ENCODE assay signal across 18 cellular contexts in the genomic region with DNA sequence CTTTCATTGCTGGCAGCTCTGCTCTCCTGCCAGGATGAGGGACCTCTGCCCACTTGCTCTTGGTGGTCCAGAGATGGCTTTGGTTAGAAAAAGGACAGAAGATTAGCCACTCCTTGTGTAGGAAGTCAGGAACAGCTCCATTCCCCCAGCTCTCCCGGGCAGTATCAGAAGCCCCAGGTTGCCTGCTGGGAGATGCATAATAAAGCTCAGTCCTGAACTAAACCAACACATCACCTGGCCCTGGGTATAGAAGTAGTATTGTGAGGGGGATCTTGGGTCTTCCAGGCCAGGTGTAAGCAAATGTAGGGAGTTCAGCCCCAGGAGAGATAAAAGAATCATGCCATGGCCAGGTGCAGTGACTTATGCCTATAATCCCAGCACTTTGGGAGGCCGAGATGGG. TPM values are rescaled to one million over a fixed set of nuclear protein-coding genes. Genes with fewer than 3 reads are reported as not detected.
A peak's percentile ranks its signal among the peaks of the same experiment; 100 is the strongest.
DNase-seq lines count a peak whose midpoint lies in the region; ATAC-seq and TF ChIP-seq lines count a peak whose summit lies in the region.
"Had no signal": no experiment of that assay in that cellular context is flagged by ENCODE, and none has a peak within 500 bp of the region (broad histone marks: within the 10 kb centered on the region; RNA-seq: fewer than 3 reads in every experiment).

No MANE protein-coding gene starts in this region.

- peaks cover 77 to 85% of the 10 kb centered on the region in 2 donors for H3K36me3 Mint-ChIP-seq in CD14-positive monocyte
- H3K36me3 Mint-ChIP-seq in WTC11 = no peaks in the 10 kb centered on the region

- POLR2A ChIA-PET in WTC11 (lab: Charles Lee) = interaction anchor here (0.7 to 1.0 kb wide), 2 partner anchors 18 to 31 kb away, joined by 3 to 4 read pairs; no protein-coding TSS in a partner anchor

- H3K9me3 Mint-ChIP-seq in CD14-positive monocyte (no peaks in the 10 kb centered on the region), WTC11 (no peaks in the 10 kb centered on the region)
- H3K9me3 Mint-ChIP-seq: CD4-positive, alpha-beta memory T cell had no signal

- no peaks in the 10 kb centered on the region for H3K27me3 ChIP-seq in H7 (ENCODE audit: control insufficient read depth, insufficient read depth, low read length)

- H3K4me3 Mint-ChIP-seq in CD14-positive monocyte = no peak overlapping the region
- no peak overlapping the region for H3K4me3 Mint-ChIP-seq in WTC11
- H3K4me3 Mint-ChIP-seq: B cell; CD4-positive, alpha-beta memory T cell had no signal

- CTCF ChIA-PET in WTC11 (lab: Charles Lee) = interaction anchor here (0.6 to 14.0 kb wide), 10 partner anchors 8 to 572 kb away, joined by 3 to 390 read pairs (median 6); a partner anchor contains a TSS

- H3K27ac Mint-ChIP-seq in CD14-positive monocyte (peak overlapping the region in 1 of 7 donors; percentile 24), WTC11 (no peak overlapping the region)
- H3K27ac Mint-ChIP-seq: B cell; CD4-positive, alpha-beta memory T cell had no signal

- H3K36me3 ChIP-seq in H7 (replicated peaks; ENCODE audit: control insufficient read depth, insufficient read depth, low read length) = no peaks in the 10 kb centered on the region; the same call in 1 of the 2 replicates

- H3K27me3 Mint-ChIP-seq in CD14-positive monocyte (ENCODE audit: low read depth in 3 of 3) (peaks cover 0 to 2% (median 0%) of the 10 kb centered on the region in 3 donors), WTC11 (ENCODE audit: low read depth) (no peaks in the 10 kb centered on the region)
- H3K27me3 Mint-ChIP-seq: B cell; CD4-positive, alpha-beta memory T cell had no signal

- ATAC-seq in WTC11 (peak; percentile 80), HG03196 (IDR thresholded peaks at IDR 0.05; ENCODE audit: unreplicated experiment) (no peak), GM21381 (IDR thresholded peaks at IDR 0.05; ENCODE audit: unreplicated experiment) (no peak)
- ATAC-seq: HCT116 had no signal

- no peak for TF ChIP-seq CTCF in CD14-positive monocyte (IDR thresholded peaks at IDR 0.05)
- TF ChIP-seq CTCF in WTC11 (IDR thresholded peaks at IDR 0.05) = no peak

- intact Hi-C loops in CD14-positive monocyte (cut with micrococcal nuclease) = no loop called here

- H3K4me1 Mint-ChIP-seq in CD14-positive monocyte (peaks cover 13% of the 10 kb centered on the region), WTC11 (peaks cover 10% of the 10 kb centered on the region)
- H3K4me1 Mint-ChIP-seq: CD4-positive, alpha-beta memory T cell had no signal

- no peak overlapping the region for H3K4me3 ChIP-seq in H7 (ENCODE audit: insufficient read depth, low read depth, low read length)

- DNase-seq in CD14-positive monocyte (ENCODE audit: low spot score) (peak; percentile 11), H7 (peak; percentile 59), WTC11 (ENCODE audit: low spot score) (no peak), islet precursor cell (peak; percentile 33), SK-N-DZ (ENCODE audit: low spot score) (no peak)
- DNase-seq: ACHN; C1 segment of cervical spinal cord; CD4-positive, alpha-beta memory T cell; DMS79; GOT3; IMR-90; KBM-7 had no signal

TF ChIP-seq in WTC11, 78 proteins besides CTCF, POLR2A, EP300 and RAD21:
- TF ChIP-seq, protein P1, sequence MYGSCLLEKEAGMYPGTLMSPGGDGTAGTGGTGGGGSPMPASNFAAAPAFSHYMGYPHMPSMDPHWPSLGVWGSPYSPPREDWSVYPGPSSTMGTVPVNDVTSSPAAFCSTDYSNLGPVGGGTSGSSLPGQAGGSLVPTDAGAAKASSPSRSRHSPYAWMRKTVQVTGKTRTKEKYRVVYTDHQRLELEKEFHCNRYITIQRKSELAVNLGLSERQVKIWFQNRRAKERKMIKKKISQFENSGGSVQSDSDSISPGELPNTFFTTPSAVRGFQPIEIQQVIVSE (CRISPR knock-in tag; IDR thresholded peaks at IDR 0.05; ENCODE audit: borderline replicate concordance) = no peak
- TF ChIP-seq NFATC4 (CRISPR knock-in tag; IDR thresholded peaks at IDR 0.05) (no peak), ZNF121 (CRISPR knock-in tag; IDR thresholded peaks at IDR 0.05) (no peak), TEAD4 (CRISPR knock-in tag; IDR thresholded peaks at IDR 0.05) (no peak)
- TF ChIP-seq, protein P2, sequence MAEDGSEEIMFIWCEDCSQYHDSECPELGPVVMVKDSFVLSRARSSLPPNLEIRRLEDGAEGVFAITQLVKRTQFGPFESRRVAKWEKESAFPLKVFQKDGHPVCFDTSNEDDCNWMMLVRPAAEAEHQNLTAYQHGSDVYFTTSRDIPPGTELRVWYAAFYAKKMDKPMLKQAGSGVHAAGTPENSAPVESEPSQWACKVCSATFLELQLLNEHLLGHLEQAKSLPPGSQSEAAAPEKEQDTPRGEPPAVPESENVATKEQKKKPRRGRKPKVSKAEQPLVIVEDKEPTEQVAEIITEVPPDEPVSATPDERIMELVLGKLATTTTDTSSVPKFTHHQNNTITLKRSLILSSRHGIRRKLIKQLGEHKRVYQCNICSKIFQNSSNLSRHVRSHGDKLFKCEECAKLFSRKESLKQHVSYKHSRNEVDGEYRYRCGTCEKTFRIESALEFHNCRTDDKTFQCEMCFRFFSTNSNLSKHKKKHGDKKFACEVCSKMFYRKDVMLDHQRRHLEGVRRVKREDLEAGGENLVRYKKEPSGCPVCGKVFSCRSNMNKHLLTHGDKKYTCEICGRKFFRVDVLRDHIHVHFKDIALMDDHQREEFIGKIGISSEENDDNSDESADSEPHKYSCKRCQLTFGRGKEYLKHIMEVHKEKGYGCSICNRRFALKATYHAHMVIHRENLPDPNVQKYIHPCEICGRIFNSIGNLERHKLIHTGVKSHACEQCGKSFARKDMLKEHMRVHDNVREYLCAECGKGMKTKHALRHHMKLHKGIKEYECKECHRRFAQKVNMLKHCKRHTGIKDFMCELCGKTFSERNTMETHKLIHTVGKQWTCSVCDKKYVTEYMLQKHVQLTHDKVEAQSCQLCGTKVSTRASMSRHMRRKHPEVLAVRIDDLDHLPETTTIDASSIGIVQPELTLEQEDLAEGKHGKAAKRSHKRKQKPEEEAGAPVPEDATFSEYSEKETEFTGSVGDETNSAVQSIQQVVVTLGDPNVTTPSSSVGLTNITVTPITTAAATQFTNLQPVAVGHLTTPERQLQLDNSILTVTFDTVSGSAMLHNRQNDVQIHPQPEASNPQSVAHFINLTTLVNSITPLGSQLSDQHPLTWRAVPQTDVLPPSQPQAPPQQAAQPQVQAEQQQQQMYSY (CRISPR knock-in tag; IDR thresholded peaks at IDR 0.05) = 0 out of 2 replicates have a peak, but pooled peaks have one; percentile 33

RNA-seq across cellular contexts. Expression of a gene that starts 52.4 kb away (rescaled TPM):
- polyA plus RNA-seq in CD14-positive monocyte = not detected
- total RNA-seq in H7 (2014; rRNA removed; shearing (Covaris generic)) = not detected in 2 replicates
- total RNA-seq in WTC11 (2021) = not detected in 3 replicates
- not detected in 2 replicates for polyA plus RNA-seq in SK-N-DZ (2014; cell fraction: cytosol; rRNA removed)
- polyA plus RNA-seq in SK-N-DZ (2014; cell fraction: nucleus; rRNA removed) = not detected in 2 replicates
- total RNA-seq: A172; B cell; CD4-positive, alpha-beta memory T cell; HT-29; IMR-90 had no signal
- polyA plus RNA-seq: IMR-90 had no signal

Comparison
In these comparisons a context has a peak if more than half of its experiments do, and no peak if none do; other contexts are left out.
1. DNase-seq: peak in CD14-positive monocyte (single experiment), H7 (single experiment) and islet precursor cell (single experiment); none in WTC11 (single experiment) and SK-N-DZ (single experiment).